8 cellular contexts compared by ENCODE assay signal in the genomic region with DNA sequence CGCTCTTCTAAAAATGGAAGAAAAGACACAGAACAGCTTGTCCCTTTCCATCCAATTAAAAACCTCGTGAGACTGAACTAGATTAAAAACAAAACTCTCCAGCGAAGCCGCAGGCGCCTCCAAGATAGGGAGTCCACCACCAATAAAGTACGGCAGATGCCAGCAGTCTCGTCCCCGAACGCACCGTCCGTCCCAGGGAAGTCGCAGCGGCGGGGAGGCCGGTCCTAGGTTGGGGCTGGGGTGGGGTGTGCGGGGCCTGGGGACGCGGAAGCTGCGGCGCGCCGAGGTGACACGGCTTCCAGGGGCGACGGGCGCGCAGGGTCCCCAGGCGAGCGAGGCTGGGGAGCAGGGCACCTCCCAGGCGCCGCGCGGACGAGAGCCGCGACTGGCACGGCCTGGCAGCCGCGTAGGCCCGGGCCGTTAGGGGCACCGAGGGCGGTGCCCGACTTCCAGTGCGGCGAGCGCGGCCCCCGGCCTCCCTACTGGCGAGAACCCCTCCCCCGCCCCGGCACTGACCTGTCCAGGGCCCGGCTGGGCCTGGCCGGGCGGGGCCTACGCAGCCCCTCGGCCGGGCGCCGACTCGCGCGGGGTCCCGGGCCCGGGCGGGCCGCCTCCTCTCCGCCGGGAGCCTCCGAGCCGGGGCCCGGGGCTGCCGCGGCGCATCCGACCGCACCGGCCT. TPM values are rescaled to one million over a fixed set of nuclear protein-coding genes. Genes with fewer than 3 reads are reported as not detected.
DNase-seq lines count a peak whose midpoint lies in the region; ATAC-seq and TF ChIP-seq lines count a peak whose summit lies in the region.

No MANE protein-coding gene starts in this region.

- H3K79me2 ChIP-seq in osteoblast (ENCODE audit: insufficient read depth, low read length) = peaks cover 52% of the 10 kb centered on the region

- H3K4me3 ChIP-seq in fibroblast of pulmonary artery (replicated peaks; ENCODE audit: low read depth, low read length) (peak overlapping the region; percentile 93), osteoblast (ENCODE audit: insufficient read depth, low read length) (peak overlapping the region; percentile 70), upper lobe of right lung (peak overlapping the region; percentile 78)

- DNase-seq in NCI-H1417 (lab: John Stamatoyannopoulos, UW) = peak in 2 of 3 experiments; percentile 69 to 73
- DNase-seq in NCI-H1417 treated with DMSO at 0.1 percent for 48 hours (lab: John Stamatoyannopoulos, UW) = no peak
- DNase-seq in NCI-H69 (lab: John Stamatoyannopoulos, UW) = peak; percentile 49
- DNase-seq in activated T-helper 1 cell treated with Interleukin-2 at 50 U/mL for 16 hours (ENCODE audit: low read depth) = peak; percentile 29
- peak; percentile 42 for DNase-seq in fibroblast of pulmonary artery (ENCODE audit: low read depth)
- peak; percentile 95 for DNase-seq in osteoblast (ENCODE audit: insufficient read length, low spot score, missing footprints)
- peak; percentile 87 for DNase-seq in upper lobe of right lung

- TF ChIP-seq CTCF in fibroblast of pulmonary artery (IDR thresholded peaks at IDR 0.05; ENCODE audit: low read length, missing control alignments) (no peak), osteoblast (IDR thresholded peaks at IDR 0.05; ENCODE audit: extremely low read depth, low read depth, low read length) (no peak), upper lobe of right lung (IDR thresholded peaks at IDR 0.05) (no peak)

- H3K27ac ChIP-seq in osteoblast (ENCODE audit: low read depth, low read length) = peak overlapping the region; percentile 96
- H3K27ac ChIP-seq in upper lobe of right lung = peak overlapping the region; percentile 96

- ATAC-seq in HG02623 (IDR thresholded peaks at IDR 0.05; ENCODE audit: unreplicated experiment) (peak; percentile 26), upper lobe of right lung (peak; percentile 58)

- no peaks in the 10 kb centered on the region for H3K27me3 ChIP-seq in osteoblast (ENCODE audit: insufficient read depth, low read length)
- no peaks in the 10 kb centered on the region for H3K27me3 ChIP-seq in upper lobe of right lung

- no peak overlapping the region for H2AFZ ChIP-seq in osteoblast (ENCODE audit: low read length)

- peaks cover 46% of the 10 kb centered on the region for H3K4me1 ChIP-seq in osteoblast (ENCODE audit: insufficient read depth, low read length)
- H3K4me1 ChIP-seq in upper lobe of right lung = peaks cover 50% of the 10 kb centered on the region

- peaks cover 12% of the 10 kb centered on the region for H4K20me1 ChIP-seq in osteoblast (ENCODE audit: insufficient read depth, low read length)

- intact Hi-C loops in upper lobe of right lung (cut with DNase I) = no loop called here

- peak overlapping the region; percentile 80 for H3K4me2 ChIP-seq in osteoblast (ENCODE audit: insufficient read depth, low read length)

- H3K9me3 ChIP-seq in osteoblast (ENCODE audit: low read depth, low read length) = no peaks in the 10 kb centered on the region
- H3K9me3 ChIP-seq in upper lobe of right lung = no peaks in the 10 kb centered on the region

- H3K36me3 ChIP-seq in osteoblast (ENCODE audit: insufficient read depth, low read length) (peaks cover 18% of the 10 kb centered on the region), upper lobe of right lung (peaks cover 4% of the 10 kb centered on the region)

RNA-seq across cellular contexts. Expression of a gene that starts 28.3 kb away (rescaled TPM):
- total RNA-seq in osteoblast (under 0.01 TPM in 1 of 2 replicates, not detected in the other), upper lobe of right lung (not detected)
